ENCODE assay signal across 29 cellular contexts in genomic region chr2:167340322-167340721, GRCh38. TPM values are rescaled to one million over a fixed set of nuclear protein-coding genes. Genes with fewer than 3 reads are reported as not detected.
"Had no signal": no experiment of that assay in that cellular context is flagged by ENCODE, and none has a peak within 500 bp of the region (broad histone marks: within the 10 kb centered on the region; RNA-seq: fewer than 3 reads in every experiment).

No MANE protein-coding gene starts in this region.

- H3K4me3 ChIP-seq: ovary, psoas muscle, skin epidermis, smooth muscle cell, spleen, stomach, thoracic aorta, thyroid gland, tibial nerve, upper lobe of left lung, vagina had no signal

- H3K4me1 ChIP-seq: parathyroid adenoma, psoas muscle, spleen, stomach, thyroid gland, tibial nerve, upper lobe of left lung, vagina had no signal

- H3K9ac ChIP-seq: parathyroid adenoma had no signal

- FAIRE-seq: urothelium cell line had no signal

- H3K27me3 ChIP-seq: neutrophil, ovary, spleen, stomach, thyroid gland, tibial nerve, upper lobe of left lung, vagina had no signal

- ATAC-seq: naive thymus-derived CD8-positive, alpha-beta T cell; natural killer cell treated with Interleukin-12 subunit alpha and Interleukin-12 subunit beta and Interleukin-15 and Interleukin-18, amount 100 ng/mL, for 72 hours; psoas muscle; right cardiac atrium; sciatic nerve; stimulated activated memory B cell treated with anti-CD40 and anti-IgM and Interleukin-4, amounts not matched to agents 10 μg/mL and 1 μg/mL and 100 μg/mL, for 72 hours had no signal

- H2AFZ ChIP-seq: parathyroid adenoma had no signal

- H3K36me3 ChIP-seq: neutrophil, ovary, spleen, stomach, thoracic aorta, thyroid gland, tibial nerve, upper lobe of left lung, vagina had no signal

- DNase-seq: naive thymus-derived CD8-positive, alpha-beta T cell; nephron progenitor cell; occipital lobe; ovary; posterior cingulate gyrus; psoas muscle; right cardiac atrium; spleen; stimulated activated CD4-positive, alpha-beta T cell treated with anti-CD3 and anti-CD28 coated beads, Interleukin-12 subunit alpha, Interleukin-12 subunit beta, amount 100 ng/mL, for 4 hours; stimulated activated CD4-positive, alpha-beta T cell treated with anti-CD3 and anti-CD28 coated beads, Interleukin-1b, Interleukin-23, amount 100 ng/mL, for 48 hours; stimulated activated CD4-positive, alpha-beta T cell treated with anti-CD3 and anti-CD28 coated beads, Interleukin-4, amount 100 ng/mL, for 1 hour; stimulated activated CD4-positive, alpha-beta T cell treated with anti-CD3 and anti-CD28 coated beads, Interleukin-4, amount 100 ng/mL, for 4 hours; stimulated activated CD8-positive, alpha-beta memory T cell treated with anti-CD3 and anti-CD28 coated beads, Interleukin-4, amount 100 ng/mL, for 48 hours; stimulated activated naive CD4-positive, alpha-beta T cell; stomach; thyroid gland; trophoblast cell; upper lobe of left lung had no signal

- H3K27ac ChIP-seq: neutrophil, ovary, parathyroid adenoma, psoas muscle, skin epidermis, spleen, stomach, thoracic aorta, thyroid gland, tibial nerve, upper lobe of left lung, vagina had no signal

- H3K4me2 ChIP-seq: smooth muscle cell had no signal

- H3K79me2 ChIP-seq: parathyroid adenoma had no signal

- H3K9me3 ChIP-seq: neutrophil, ovary, psoas muscle, spleen, stomach, thoracic aorta, thyroid gland, tibial nerve, upper lobe of left lung, vagina had no signal

RNA-seq across cellular contexts. Expression of gene B3GALT1, which starts 47.5 kb away (rescaled TPM):
- polyA plus RNA-seq: naive thymus-derived CD8-positive, alpha-beta T cell had no signal
